27 cellular contexts compared by ENCODE assay signal in genomic region chr7:105154084-105154483, GRCh38.
"Had no signal": no experiment of that assay in that cellular context is flagged by ENCODE, and none has a peak within 500 bp of the region (broad histone marks: within the 10 kb centered on the region; RNA-seq: fewer than 3 reads in every experiment).

No MANE protein-coding gene starts in this region.

- H3K4me1 ChIP-seq: breast epithelium, parathyroid adenoma, right lobe of liver had no signal

- H3K27ac ChIP-seq: breast epithelium, coronary artery, parathyroid adenoma, right lobe of liver, skin epidermis, thoracic aorta, VCaP had no signal

- FAIRE-seq: endometrium had no signal

- H3K9me3 Mint-ChIP-seq: activated naive CD8-positive, alpha-beta T cell treated with anti-CD3 and anti-CD28 coated beads for 36 hours; activated T-helper 2 cell treated with anti-CD3 and anti-CD28 coated beads, Interferon-gamma antibody, Interleukin-2, Interleukin-4, amounts not matched to agents 10 μg/mL and 5 μg/mL and 100 μg/mL, durations not matched to agents 14 hours and 24 hours and 36 hours; T-helper 2 cell treated with Interferon-gamma antibody and Interleukin-4, amounts not matched to agents 5 μg/mL and 100 μg/mL, for 36 hours; type B pancreatic cell had no signal

- H2AFZ ChIP-seq: parathyroid adenoma had no signal

- H3K27ac Mint-ChIP-seq: activated CD8-positive, alpha-beta T cell treated with anti-CD3 and anti-CD28 coated beads, Interleukin-2, amount 10 ng/mL, durations not matched to agents 7 days and 5 days; activated T-helper 2 cell treated with anti-CD3 and anti-CD28 coated beads, Interferon-gamma antibody, Interleukin-2, Interleukin-4, amounts not matched to agents 10 μg/mL and 5 μg/mL and 100 μg/mL, durations not matched to agents 14 hours and 24 hours and 36 hours; T-helper 2 cell treated with Interferon-gamma antibody and Interleukin-4, amounts not matched to agents 5 μg/mL and 100 μg/mL, for 36 hours; type B pancreatic cell had no signal

- H3K27me3 ChIP-seq: breast epithelium, right lobe of liver had no signal

- H3K27me3 Mint-ChIP-seq: activated naive CD8-positive, alpha-beta T cell treated with anti-CD3 and anti-CD28 coated beads for 36 hours; type B pancreatic cell had no signal

- H3K4me3 ChIP-seq: breast epithelium, coronary artery, mucosa of descending colon, right lobe of liver, skin epidermis, thoracic aorta had no signal

- H3K9ac ChIP-seq: parathyroid adenoma had no signal

- H3K9me3 ChIP-seq: breast epithelium, mucosa of descending colon, right lobe of liver, thoracic aorta had no signal

- H3K4me3 Mint-ChIP-seq: activated CD8-positive, alpha-beta T cell treated with anti-CD3 and anti-CD28 coated beads, Interleukin-2, amount 10 ng/mL, durations not matched to agents 7 days and 5 days; activated naive CD8-positive, alpha-beta T cell treated with anti-CD3 and anti-CD28 coated beads for 36 hours; T-helper 2 cell treated with Interferon-gamma antibody and Interleukin-4, amounts not matched to agents 5 μg/mL and 100 μg/mL, for 36 hours; type B pancreatic cell had no signal

- ATAC-seq: activated CD8-positive, alpha-beta T cell treated with anti-CD3 and anti-CD28 coated beads, Interleukin-2, amount 10 ng/mL, durations not matched to agents 7 days and 5 days; mucosa of descending colon; SK-N-SH treated with all-trans-retinoic acid at 6 μM for 48 hours had no signal

- H3K36me3 ChIP-seq: breast epithelium, thoracic aorta had no signal

- DNase-seq: activated CD4-positive, alpha-beta T cell treated with anti-CD3 and anti-CD28 coated beads for 1 hour; activated CD4-positive, alpha-beta T cell treated with anti-CD3 and anti-CD28 coated beads, Interleukin-2, amount 50 U/mL, for 1 hour; activated CD8-positive, alpha-beta T cell treated with anti-CD3 and anti-CD28 coated beads, Interleukin-2, amount 10 ng/mL, durations not matched to agents 7 days and 5 days; activated naive CD4-positive, alpha-beta T cell; activated T-cell treated with anti-CD3 and anti-CD28 coated beads, Interleukin-2, amount 50 U/mL, for 1 hour; cerebellar nuclear complex; foreskin melanocyte; glutamatergic neuron; hippocampal formation; mesenchymal stem cell; mucosa of descending colon; nucleus accumbens; right lobe of liver; stimulated activated CD4-positive, alpha-beta T cell treated with anti-CD3 and anti-CD28 coated beads, Interleukin-1b, Interleukin-23, amount 100 ng/mL, for 48 hours; stimulated activated naive CD4-positive, alpha-beta T cell had no signal
